In genomic region chr21:16072692-16073091, GRCh38 we compare ENCODE assay signal across 15 cellular contexts.
DNase-seq lines count a peak whose midpoint lies in the region; ATAC-seq and TF ChIP-seq lines count a peak whose summit lies in the region.
"Had no signal": no experiment of that assay in that cellular context is flagged by ENCODE, and none has a peak within 500 bp of the region (broad histone marks: within the 10 kb centered on the region; RNA-seq: fewer than 3 reads in every experiment).

No MANE protein-coding gene starts in this region.

- no peak overlapping the region for H3K27ac Mint-ChIP-seq in activated CD4-positive, alpha-beta T cell treated with anti-CD3 and anti-CD28 coated beads for 36 hours
- H3K27ac Mint-ChIP-seq: activated T-helper 2 cell treated with anti-CD3 and anti-CD28 coated beads, Interferon-gamma antibody, Interleukin-2, Interleukin-4, amounts not matched to agents 10 μg/mL and 5 μg/mL and 100 μg/mL, durations not matched to agents 14 hours and 24 hours and 36 hours had no signal

- WGBS in tibial nerve, 2 donors: 28 to 35% methylated on average over 6 of the region's 6 CpGs

- CTCF ChIA-PET in GM10248 (lab: Yijun Ruan, JAX): interaction anchor here (1.1 to 1.6 kb wide), 3 partner anchors 9 to 43 kb away, joined by 3 read pairs; no protein-coding TSS in a partner anchor
- CTCF ChIA-PET in activated CD4-positive, alpha-beta T cell treated with anti-CD3 and anti-CD28 coated beads for 36 hours (lab: Charles Lee): no interaction called here

- intact Hi-C loops in activated CD4-positive, alpha-beta T cell treated with anti-CD3 and anti-CD28 coated beads for 36 hours (cut with DNase I, micrococcal nuclease): no loop called here

- H3K9me3 ChIP-seq in thoracic aorta (no peaks in the 10 kb centered on the region), tibial nerve (no peaks in the 10 kb centered on the region)
- H3K9me3 ChIP-seq: colonic mucosa had no signal

- no peaks in the 10 kb centered on the region for H3K27me3 Mint-ChIP-seq in activated CD4-positive, alpha-beta T cell treated with anti-CD3 and anti-CD28 coated beads for 36 hours

- peak overlapping the region; percentile 82 for H3K27ac ChIP-seq in layer of hippocampus (ENCODE audit: low read depth, low read length)
- H3K27ac ChIP-seq in thoracic aorta: no peak overlapping the region
- H3K27ac ChIP-seq in tibial nerve: peak overlapping the region in 2 of 4 donors; percentile 49 to 60
- H3K27ac ChIP-seq: colonic mucosa had no signal

- POLR2A ChIA-PET in GM10248 (lab: Yijun Ruan, JAX): no interaction called here
- POLR2A ChIA-PET in activated CD4-positive, alpha-beta T cell treated with anti-CD3 and anti-CD28 coated beads for 36 hours (lab: Charles Lee): no interaction called here

- peak; percentile 92 for DNase-seq in HFF-Myc (ENCODE audit: extremely low read depth, low read depth)
- peak; percentile 73 for DNase-seq in brain pericyte (ENCODE audit: low read depth, low spot score)
- DNase-seq in thoracic aorta (ENCODE audit: low spot score): no peak
- no peak for DNase-seq in tibial nerve (ENCODE audit: low spot score in 2 of 2)
- DNase-seq in GM10248 (ENCODE audit: extremely low spot score): no peak
- no peak for DNase-seq in activated CD4-positive, alpha-beta T cell treated with anti-CD3 and anti-CD28 coated beads for 36 hours
- DNase-seq: activated CD4-positive, alpha-beta T cell treated with anti-CD3 and anti-CD28 coated beads for 4 hours; colonic mucosa; mesendoderm; NCI-H1105 treated with DMSO at 0.1 percent for 48 hours; NCI-H774 had no signal

- H3K9me3 Mint-ChIP-seq in activated CD4-positive, alpha-beta T cell treated with anti-CD3 and anti-CD28 coated beads for 36 hours (ENCODE audit: low read depth): no peaks in the 10 kb centered on the region
- H3K9me3 Mint-ChIP-seq: activated T-helper 2 cell treated with anti-CD3 and anti-CD28 coated beads, Interferon-gamma antibody, Interleukin-2, Interleukin-4, amounts not matched to agents 10 μg/mL and 5 μg/mL and 100 μg/mL, durations not matched to agents 14 hours and 24 hours and 36 hours had no signal

- H3K36me3 Mint-ChIP-seq in activated CD4-positive, alpha-beta T cell treated with anti-CD3 and anti-CD28 coated beads for 36 hours (ENCODE audit: low read depth): no peaks in the 10 kb centered on the region

- H3K4me3 ChIP-seq in HFF-Myc (replicated peaks; ENCODE audit: low read depth, low read length): peak overlapping the region; percentile 20; the same call in 1 of the 2 replicates
- no peak overlapping the region for H3K4me3 ChIP-seq in thoracic aorta
- H3K4me3 ChIP-seq in tibial nerve: no peak overlapping the region
- H3K4me3 ChIP-seq: colonic mucosa, smooth muscle cell had no signal

- ATAC-seq in thoracic aorta (ENCODE audit: insufficient number of reproducible peaks, low FRiP score, low read depth) (peak; percentile 12), HG03520 (IDR thresholded peaks at IDR 0.05; ENCODE audit: unreplicated experiment) (no peak)
- ATAC-seq in activated CD4-positive, alpha-beta T cell treated with anti-CD3 and anti-CD28 coated beads for 36 hours: no peak

- TF ChIP-seq POLR2A in tibial nerve (IDR thresholded peaks at IDR 0.05): no peak

- TF ChIP-seq CTCF in HFF-Myc (IDR thresholded peaks at IDR 0.05; ENCODE audit: low read depth, low read length, missing control alignments) (no peak), thoracic aorta (IDR thresholded peaks at IDR 0.05) (no peak), tibial nerve (IDR thresholded peaks at IDR 0.05) (no peak), GM10248 (IDR thresholded peaks at IDR 0.05; ENCODE audit: control extremely low read depth, extremely low read depth, low read depth, missing control alignments) (no peak)

- no peak for TF ChIP-seq EP300 in tibial nerve (IDR thresholded peaks at IDR 0.05)

- H3K36me3 ChIP-seq in thoracic aorta (no peaks in the 10 kb centered on the region), tibial nerve (no peaks in the 10 kb centered on the region)
- H3K36me3 ChIP-seq: colonic mucosa had no signal

- H3K4me3 Mint-ChIP-seq in activated CD4-positive, alpha-beta T cell treated with anti-CD3 and anti-CD28 coated beads for 36 hours: no peak overlapping the region

- H3K4me1 Mint-ChIP-seq in activated CD4-positive, alpha-beta T cell treated with anti-CD3 and anti-CD28 coated beads for 36 hours: no peaks in the 10 kb centered on the region

- H3K4me1 ChIP-seq in thoracic aorta (ENCODE audit: control insufficient read depth in 1 of 2, low read depth in 2 of 2) (peaks cover 0 to 7% of the 10 kb centered on the region in 2 donors), tibial nerve (peaks cover 0 to 14% (median 0%) of the 10 kb centered on the region in 4 donors)
- H3K4me1 ChIP-seq: colonic mucosa had no signal

- no peaks in the 10 kb centered on the region for H3K27me3 ChIP-seq in layer of hippocampus (ENCODE audit: control insufficient read depth, insufficient read depth, low read length)
- no peaks in the 10 kb centered on the region for H3K27me3 ChIP-seq in thoracic aorta (replicated peaks; ENCODE audit: insufficient read depth)
- H3K27me3 ChIP-seq in tibial nerve: no peaks in the 10 kb centered on the region
- H3K27me3 ChIP-seq: colonic mucosa had no signal

Comparison
In these comparisons a context has a peak if more than half of its experiments do, and no peak if none do; other contexts are left out.
1. DNase-seq: peak in HFF-Myc (single experiment) and brain pericyte (single experiment); none in thoracic aorta (single experiment), tibial nerve (0 of 2), GM10248 (single experiment) and activated CD4-positive, alpha-beta T cell treated with anti-CD3 and anti-CD28 coated beads for 36 hours (single experiment).